ENCODE assay signal across 13 cellular contexts in genomic region chr1:154423988-154424326, GRCh38. TPM values are rescaled to one million over a fixed set of nuclear protein-coding genes. Genes with fewer than 3 reads are reported as not detected.
A peak's percentile ranks its signal among the peaks of the same experiment; 100 is the strongest.
DNase-seq lines count a peak whose midpoint lies in the region; ATAC-seq and TF ChIP-seq lines count a peak whose summit lies in the region.
"Had no signal": no experiment of that assay in that cellular context is flagged by ENCODE, and none has a peak within 500 bp of the region (broad histone marks: within the 10 kb centered on the region; RNA-seq: fewer than 3 reads in every experiment).

No MANE protein-coding gene starts in this region.

- no peaks in the 10 kb centered on the region for H3K9me3 Mint-ChIP-seq in CD4-positive, alpha-beta T cell
- H3K9me3 Mint-ChIP-seq: CD8-positive, alpha-beta memory T cell had no signal

- H3K27ac ChIP-seq in CD4-positive, alpha-beta T cell (ENCODE audit: low read depth, low read length): no peak overlapping the region
- H3K27ac ChIP-seq in right cardiac atrium (ENCODE audit: low read length): peak overlapping the region; percentile 75
- H3K27ac ChIP-seq in gastrocnemius medialis: peak overlapping the region; percentile 99 to 100 (median 100)

- no peak overlapping the region for H3K4me3 Mint-ChIP-seq in CD4-positive, alpha-beta T cell
- H3K4me3 Mint-ChIP-seq: CD8-positive, alpha-beta memory T cell had no signal

- no peak for TF ChIP-seq CTCF in CD4-positive, alpha-beta T cell (IDR thresholded peaks at IDR 0.05)
- no peak for TF ChIP-seq CTCF in gastrocnemius medialis (IDR thresholded peaks at IDR 0.05 in 4 of 5, conservative IDR thresholded peaks at IDR 0.05 in 1 of 5)

- H3K9me3 ChIP-seq in CD4-positive, alpha-beta T cell (ENCODE audit: control insufficient read depth, low read length): no peaks in the 10 kb centered on the region
- H3K9me3 ChIP-seq in adipocyte (ENCODE audit: control insufficient read depth, low read length) (no peaks in the 10 kb centered on the region), right cardiac atrium (ENCODE audit: control insufficient read depth, low read length) (no peaks in the 10 kb centered on the region), gastrocnemius medialis (no peaks in the 10 kb centered on the region)

- H3K27ac Mint-ChIP-seq in CD4-positive, alpha-beta T cell: peak overlapping the region; percentile 91

- peaks cover 65% of the 10 kb centered on the region for H3K36me3 Mint-ChIP-seq in CD4-positive, alpha-beta T cell (ENCODE audit: low read depth)

- no peaks in the 10 kb centered on the region for H3K27me3 ChIP-seq in CD4-positive, alpha-beta T cell (ENCODE audit: control insufficient read depth, insufficient read depth, low read length)
- H3K27me3 ChIP-seq in adipocyte (replicated peaks; ENCODE audit: control insufficient read depth, insufficient read depth, low read length) (no peaks in the 10 kb centered on the region), right cardiac atrium (ENCODE audit: control insufficient read depth, insufficient read depth) (no peaks in the 10 kb centered on the region), gastrocnemius medialis (no peaks in the 10 kb centered on the region)

- no peak for TF ChIP-seq POLR2A in gastrocnemius medialis (IDR thresholded peaks at IDR 0.05)

- peak overlapping the region; percentile 46 for H3K9ac ChIP-seq in adipocyte (ENCODE audit: low read length)

- no peak for ATAC-seq in CD4-positive, alpha-beta T cell (ENCODE audit: poor library complexity)
- ATAC-seq in right cardiac atrium (no peak), gastrocnemius medialis (no peak), GM19351 (IDR thresholded peaks at IDR 0.05; ENCODE audit: unreplicated experiment) (no peak), GM19324 (IDR thresholded peaks at IDR 0.05; ENCODE audit: low FRiP score, unreplicated experiment) (no peak)

- no peaks in the 10 kb centered on the region for H3K36me3 ChIP-seq in adipocyte (ENCODE audit: control insufficient read depth, insufficient read depth, low read length, severe bottlenecking)
- peaks cover 0 to 1% of the 10 kb centered on the region in 2 donors for H3K36me3 ChIP-seq in gastrocnemius medialis

- CTCF ChIA-PET in CD4-positive, alpha-beta T cell (lab: Charles Lee): interaction anchor here (1.3 kb wide), 1 partner anchor 15 kb away, joined by 3 read pairs; no protein-coding TSS in a partner anchor

- intact Hi-C loops in CD4-positive, alpha-beta T cell (cut with DNase I, micrococcal nuclease): loop anchor here in 1 of 2 experiments (5.0 kb wide), 1 partner anchor 38 kb away; no protein-coding TSS in a partner anchor
- intact Hi-C loops in right cardiac atrium (cut with DNase I): no loop called here
- intact Hi-C loops in gastrocnemius medialis (cut with DNase I; ENCODE audit: low total_unique reads): loop anchor here (10.0 kb wide), 1 partner anchor 789 kb away; the partner anchor contains the start of gene CHTOP

- H3K4me3 ChIP-seq in adipocyte (ENCODE audit: low read length) (peak overlapping the region; percentile 42), right cardiac atrium (ENCODE audit: low read length) (no peak overlapping the region), gastrocnemius medialis (no peak overlapping the region)

- WGBS in right cardiac atrium: 64% methylated on average over 7 of the region's 7 CpGs

- H3K27me3 Mint-ChIP-seq in CD4-positive, alpha-beta T cell: no peaks in the 10 kb centered on the region
- H3K27me3 Mint-ChIP-seq: CD8-positive, alpha-beta memory T cell had no signal

- in situ Hi-C loops in gastrocnemius medialis (cut with MboI; ENCODE audit: low sequenced_read_pairs in 4 of 4): no loop called here

- peaks cover 64% of the 10 kb centered on the region for H3K4me1 ChIP-seq in adipocyte (ENCODE audit: control insufficient read depth, insufficient read depth, low read length)
- H3K4me1 ChIP-seq in right cardiac atrium (ENCODE audit: control insufficient read depth, insufficient read depth, low read length): peaks cover 47% of the 10 kb centered on the region
- H3K4me1 ChIP-seq in gastrocnemius medialis: peaks cover 98 to 99% of the 10 kb centered on the region in 2 donors

- POLR2A ChIA-PET in CD4-positive, alpha-beta T cell (lab: Charles Lee): interaction anchor here (1.1 to 1.2 kb wide), 2 partner anchors 9 to 16 kb away, joined by 3 to 5 read pairs; no protein-coding TSS in a partner anchor

- H3K4me1 Mint-ChIP-seq in CD4-positive, alpha-beta T cell (ENCODE audit: low read depth): peaks cover 91% of the 10 kb centered on the region

- no peak for DNase-seq in CD4-positive, alpha-beta T cell
- DNase-seq in adipocyte (ENCODE audit: low read depth) (no peak), right cardiac atrium (peak in 2 of 3 donors; percentile 30 to 46), gastrocnemius medialis (no peak), AG08396 (ENCODE audit: low spot score) (no peak)
- no peak for DNase-seq in activated effector memory CD4-positive, alpha-beta T cell treated with anti-CD3 and anti-CD28 coated beads, Interleukin-2, amount 50 U/mL, for 16 hours
- DNase-seq: activated T-cell treated with anti-CD3 and anti-CD28 coated beads, Interleukin-2, amount 50 U/mL, for 1 hour; glutamatergic neuron; KBM-7; NCI-H2029 treated with DMSO at 0.1 percent for 48 hours had no signal

RNA-seq across cellular contexts. Expression of gene IL6R, which starts 18.8 kb away (rescaled TPM):
- total RNA-seq in CD4-positive, alpha-beta T cell: 10 to 100 TPM; 31.7 to 35.0 TPM
- total RNA-seq in right cardiac atrium (10 to 100 TPM in 3 of 4 donors, 1 to 10 TPM in 1; 8.9 to 13.2 (median 12.1) TPM), gastrocnemius medialis (100 to 1,000 TPM; 271 to 435 (median 367) TPM)
- polyA plus RNA-seq in right cardiac atrium: 5.7 TPM

Comparison
In these comparisons a context has a peak if more than half of its experiments do, and no peak if none do; other contexts are left out.
1. DNase-seq: peak in right cardiac atrium (2 of 3); none in CD4-positive, alpha-beta T cell (0 of 10), adipocyte (single experiment), gastrocnemius medialis (0 of 2), AG08396 (single experiment) and activated effector memory CD4-positive, alpha-beta T cell treated with anti-CD3 and anti-CD28 coated beads, Interleukin-2, amount 50 U/mL, for 16 hours (single experiment).
2. RNA of gene IL6R, which starts 18.8 kb away (total RNA-seq): 271 to 435 TPM in gastrocnemius medialis; 31.7 to 35.0 TPM in CD4-positive, alpha-beta T cell and 8.9 to 13.2 TPM in right cardiac atrium; every median in the first group is over 4 times any median in the second.